ENCODE assay signal across 16 cellular contexts in genomic region chr11:94218372-94218771, GRCh38.
DNase-seq lines count a peak whose midpoint lies in the region; ATAC-seq, FAIRE-seq and TF ChIP-seq lines count a peak whose summit lies in the region.
"Had no signal": no experiment of that assay in that cellular context is flagged by ENCODE, and none has a peak within 500 bp of the region (broad histone marks: within the 10 kb centered on the region; RNA-seq: fewer than 3 reads in every experiment).

No MANE protein-coding gene starts in this region.

- H3K4me2 ChIP-seq in A549 (no peak overlapping the region), GM23338 (no peak overlapping the region), mammary epithelial cell (ENCODE audit: insufficient read depth, low read depth, low read length) (no peak overlapping the region)

- no peaks in the 10 kb centered on the region for H3F3A ChIP-seq in GM23338 (replicated peaks; ENCODE audit: low read depth)

- H3K9me3 Mint-ChIP-seq in GM23338 = peaks cover 29% of the 10 kb centered on the region
- H3K9me3 Mint-ChIP-seq in CD8-positive, alpha-beta memory T cell = peaks cover 27 to 49% (median 40%) of the 10 kb centered on the region in 5 donors

- no peak overlapping the region for H3K9ac ChIP-seq in mammary epithelial cell (ENCODE audit: insufficient read depth, low read length)

- H3K79me2 ChIP-seq in GM23338 (replicated peaks; ENCODE audit: insufficient read depth) = no peaks in the 10 kb centered on the region
- H3K79me2 ChIP-seq in mammary epithelial cell (ENCODE audit: insufficient read depth, low read length) = no peaks in the 10 kb centered on the region

- intact Hi-C loops in mammary epithelial cell (cut with micrococcal nuclease) = no loop called here

- no peak for TF ChIP-seq CTCF in A549 (IDR thresholded peaks at IDR 0.05)
- TF ChIP-seq CTCF in GM23338 (conservative IDR thresholded peaks at IDR 0.05; ENCODE audit: low read depth in 2 of 2) = no peak
- no peak for TF ChIP-seq CTCF in NB4 (IDR thresholded peaks at IDR 0.05; ENCODE audit: low read depth, low read length)
- TF ChIP-seq CTCF in choroid plexus epithelial cell (conservative IDR thresholded peaks at IDR 0.05; ENCODE audit: low read depth, low read length) = no peak
- TF ChIP-seq CTCF in mammary epithelial cell (conservative IDR thresholded peaks at IDR 0.05 in 1 of 2, IDR thresholded peaks at IDR 0.05 in 1 of 2; ENCODE audit: extremely low read depth in 1 of 2, insufficient read depth in 1 of 2, low read depth in 1 of 2, low read length in 2 of 2) = no peak
- no peak for TF ChIP-seq CTCF in foreskin fibroblast (IDR thresholded peaks at IDR 0.05; ENCODE audit: low read depth, low read length)

- H3K27ac ChIP-seq in A549 = no peak overlapping the region
- no peak overlapping the region for H3K27ac ChIP-seq in GM23338 (ENCODE audit: low read depth)
- H3K27ac ChIP-seq in CD8-positive, alpha-beta memory T cell (ENCODE audit: low read depth, low read length) = no peak overlapping the region
- no peak overlapping the region for H3K27ac ChIP-seq in mammary epithelial cell (ENCODE audit: insufficient read depth, low read depth, low read length)
- H3K27ac ChIP-seq: RWPE1 had no signal

- peaks cover 3% of the 10 kb centered on the region for H3K27me3 Mint-ChIP-seq in GM23338 (ENCODE audit: insufficient read depth, low read depth, poor library complexity)
- H3K27me3 Mint-ChIP-seq in CD8-positive, alpha-beta memory T cell = peaks cover 0 to 1% of the 10 kb centered on the region in 2 donors

- in situ Hi-C loops in mammary epithelial cell (cut with MboI; ENCODE audit: low sequenced_read_pairs in 2 of 2) = no loop called here

- H3K9me3 ChIP-seq in A549 (no peaks in the 10 kb centered on the region), mammary epithelial cell (replicated peaks; ENCODE audit: insufficient read depth, low read length) (no peaks in the 10 kb centered on the region)
- H3K9me3 ChIP-seq in CD8-positive, alpha-beta memory T cell (ENCODE audit: low read length) = peaks cover 18% of the 10 kb centered on the region
- H3K9me3 ChIP-seq: MG63 had no signal

- no peak for TF ChIP-seq RAD21 in A549 (conservative IDR thresholded peaks at IDR 0.05 in 1 of 2, IDR thresholded peaks at IDR 0.05 in 1 of 2)

- no peak overlapping the region for H3K27ac Mint-ChIP-seq in GM23338
- H3K27ac Mint-ChIP-seq in CD8-positive, alpha-beta memory T cell = no peak overlapping the region
- H3K27ac Mint-ChIP-seq: H9 had no signal

- no peak overlapping the region for H3K4me3 Mint-ChIP-seq in GM23338
- no peak overlapping the region for H3K4me3 Mint-ChIP-seq in CD8-positive, alpha-beta memory T cell
- H3K4me3 Mint-ChIP-seq: H9 had no signal

- 0 out of 2 replicates have a peak, but pooled peaks cover 8% of the 10 kb centered on the region for H3K9me2 ChIP-seq in GM23338 (ENCODE audit: insufficient read depth)

- TF ChIP-seq POLR2A in A549 (IDR thresholded peaks at IDR 0.05; ENCODE audit: low read length) (no peak), NB4 (IDR thresholded peaks at IDR 0.05; ENCODE audit: extremely low read depth, insufficient read length) (no peak)

- no peak for ATAC-seq in A549
- ATAC-seq in GM23338 = no peak
- no peak for ATAC-seq in HG03565 (IDR thresholded peaks at IDR 0.05; ENCODE audit: unreplicated experiment)

- H3K4me1 Mint-ChIP-seq in GM23338 = no peaks in the 10 kb centered on the region
- H3K4me1 Mint-ChIP-seq in CD8-positive, alpha-beta memory T cell = no peaks in the 10 kb centered on the region

- dilution Hi-C loops in mammary epithelial cell (cut with HindIII; ENCODE audit: low sequenced_read_pairs) = no loop called here

- CTCF ChIA-PET in A549 (lab: Yijun Ruan, JAX) (no interaction called here), mammary epithelial cell (lab: Charles Lee; ENCODE audit: low non-redundant PET) (no interaction called here)
- CTCF ChIA-PET in CD8-positive, alpha-beta memory T cell (lab: Charles Lee) = no interaction called here

- WGBS in A549 (ENCODE audit: missing lambda C conversion rate) = 24% methylated on average over 2 of the region's 2 CpGs
- 95% methylated on average over 2 of the region's 2 CpGs for WGBS in mammary epithelial cell (ENCODE audit: low coverage, missing lambda C conversion rate)

- H3K36me3 Mint-ChIP-seq in GM23338 (ENCODE audit: low read depth) = peaks cover 12% of the 10 kb centered on the region; the same call in 2 of the 3 replicates
- H3K36me3 Mint-ChIP-seq in CD8-positive, alpha-beta memory T cell = peaks cover 0 to 8% (median 0%) of the 10 kb centered on the region in 3 donors

- H3K4me3 ChIP-seq in A549 = no peak overlapping the region
- H3K4me3 ChIP-seq in GM23338 = no peak overlapping the region
- no peak overlapping the region for H3K4me3 ChIP-seq in NB4 (ENCODE audit: low read depth, low read length)
- no peak overlapping the region for H3K4me3 ChIP-seq in choroid plexus epithelial cell (ENCODE audit: low read depth, low read length)
- H3K4me3 ChIP-seq in CD8-positive, alpha-beta memory T cell (ENCODE audit: low read length) = no peak overlapping the region
- H3K4me3 ChIP-seq in mammary epithelial cell (replicated peaks in 1 of 3; ENCODE audit: insufficient read depth in 1 of 3, low read depth in 2 of 3, low read length in 3 of 3) = no peak overlapping the region
- no peak overlapping the region for H3K4me3 ChIP-seq in foreskin fibroblast (ENCODE audit: low read depth in 1 of 2, low read length in 2 of 2)
- H3K4me3 ChIP-seq: MG63 had no signal

- POLR2A ChIA-PET in A549 (lab: Yijun Ruan, JAX) = no interaction called here
- POLR2A ChIA-PET in CD8-positive, alpha-beta memory T cell (lab: Charles Lee) = no interaction called here

- BruUV-seq in mammary epithelial cell (replicated peaks; lab: Mats Ljungman, UMichigan) = no TSS peak

- H2AFZ ChIP-seq in GM23338 (no peak overlapping the region), mammary epithelial cell (ENCODE audit: low read depth, low read length) (no peak overlapping the region)

- FAIRE-seq in A549 (lab: Jason Lieb, UNC) = no peak

- DNase-seq in A549 (ENCODE audit: low read depth in 1 of 2, low spot score in 1 of 2) (no peak), GM23338 (ENCODE audit: low spot score) (no peak), NB4 (ENCODE audit: low read depth) (peak; percentile 21), choroid plexus epithelial cell (ENCODE audit: low read depth) (peak; percentile 12), mammary epithelial cell (no peak), foreskin fibroblast (no peak)
- DNase-seq in CD8-positive, alpha-beta memory T cell = no peak
- DNase-seq: Caco-2, DMS153, H9, MG63, NCI-H187, NCI-H345, NCI-H526 had no signal

- no peaks in the 10 kb centered on the region for H3K4me1 ChIP-seq in A549
- no peaks in the 10 kb centered on the region for H3K4me1 ChIP-seq in GM23338 (ENCODE audit: insufficient read depth)
- no peaks in the 10 kb centered on the region for H3K4me1 ChIP-seq in CD8-positive, alpha-beta memory T cell (ENCODE audit: insufficient read depth, low read length)
- H3K4me1 ChIP-seq in mammary epithelial cell (ENCODE audit: insufficient read depth, low read length) = no peaks in the 10 kb centered on the region
- H3K4me1 ChIP-seq: Caco-2 had no signal

- H4K20me1 ChIP-seq in GM23338 (replicated peaks; ENCODE audit: insufficient read depth) = no peaks in the 10 kb centered on the region
- H4K20me1 ChIP-seq in mammary epithelial cell (ENCODE audit: insufficient read depth, low read length) = no peaks in the 10 kb centered on the region

- H3K27me3 ChIP-seq in GM23338 (ENCODE audit: insufficient read depth) (no peaks in the 10 kb centered on the region), mammary epithelial cell (ENCODE audit: insufficient read depth, low read length) (no peaks in the 10 kb centered on the region)
- no peaks in the 10 kb centered on the region for H3K27me3 ChIP-seq in CD8-positive, alpha-beta memory T cell (ENCODE audit: insufficient read depth, low read length, poor library complexity, severe bottlenecking)

- H3K36me3 ChIP-seq in GM23338 (ENCODE audit: insufficient read depth) (0 out of 2 replicates have a peak, but pooled peaks cover 6% of the 10 kb centered on the region), mammary epithelial cell (ENCODE audit: insufficient read depth, low read length) (no peaks in the 10 kb centered on the region)
- no peaks in the 10 kb centered on the region for H3K36me3 ChIP-seq in CD8-positive, alpha-beta memory T cell (ENCODE audit: insufficient read depth, low read length)
- H3K36me3 ChIP-seq: MG63 had no signal

- no peak for TF ChIP-seq EP300 in A549 (IDR thresholded peaks at IDR 0.05)

TF ChIP-seq in A549, 52 proteins besides CTCF, POLR2A, EP300 and RAD21 (continues in another document):
- TF ChIP-seq, protein P1, sequence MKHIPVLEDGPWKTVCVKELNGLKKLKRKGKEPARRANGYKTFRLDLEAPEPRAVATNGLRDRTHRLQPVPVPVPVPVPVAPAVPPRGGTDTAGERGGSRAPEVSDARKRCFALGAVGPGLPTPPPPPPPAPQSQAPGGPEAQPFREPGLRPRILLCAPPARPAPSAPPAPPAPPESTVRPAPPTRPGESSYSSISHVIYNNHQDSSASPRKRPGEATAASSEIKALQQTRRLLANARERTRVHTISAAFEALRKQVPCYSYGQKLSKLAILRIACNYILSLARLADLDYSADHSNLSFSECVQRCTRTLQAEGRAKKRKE (CRISPR knock-in tag; IDR thresholded peaks at IDR 0.05; ENCODE audit: low read depth) = no peak
- no peak for TF ChIP-seq ESRRA (IDR thresholded peaks at IDR 0.05; ENCODE audit: borderline replicate concordance, low read length)

TF ChIP-seq in GM23338, 12 proteins besides CTCF, POLR2A, EP300 and RAD21 (continues in another document):
- TF ChIP-seq EZH2 (IDR thresholded peaks at IDR 0.05; ENCODE audit: low read depth, unreplicated experiment) (no peak), EZH2phosphoT487 (IDR thresholded peaks at IDR 0.05; ENCODE audit: unreplicated experiment) (no peak), POLR2AphosphoS5 (IDR thresholded peaks at IDR 0.05; ENCODE audit: low read depth) (no peak), CREB1 (CRISPR knock-in tag; IDR thresholded peaks at IDR 0.05; ENCODE audit: low read depth) (no peak)

Comparison
In these comparisons a context has a peak if more than half of its experiments do, and no peak if none do; other contexts are left out.
1. DNase-seq: peak in NB4 (single experiment) and choroid plexus epithelial cell (single experiment); none in A549 (0 of 2), GM23338 (single experiment), CD8-positive, alpha-beta memory T cell (0 of 5), mammary epithelial cell (single experiment) and foreskin fibroblast (0 of 2).